In the genomic region with DNA sequence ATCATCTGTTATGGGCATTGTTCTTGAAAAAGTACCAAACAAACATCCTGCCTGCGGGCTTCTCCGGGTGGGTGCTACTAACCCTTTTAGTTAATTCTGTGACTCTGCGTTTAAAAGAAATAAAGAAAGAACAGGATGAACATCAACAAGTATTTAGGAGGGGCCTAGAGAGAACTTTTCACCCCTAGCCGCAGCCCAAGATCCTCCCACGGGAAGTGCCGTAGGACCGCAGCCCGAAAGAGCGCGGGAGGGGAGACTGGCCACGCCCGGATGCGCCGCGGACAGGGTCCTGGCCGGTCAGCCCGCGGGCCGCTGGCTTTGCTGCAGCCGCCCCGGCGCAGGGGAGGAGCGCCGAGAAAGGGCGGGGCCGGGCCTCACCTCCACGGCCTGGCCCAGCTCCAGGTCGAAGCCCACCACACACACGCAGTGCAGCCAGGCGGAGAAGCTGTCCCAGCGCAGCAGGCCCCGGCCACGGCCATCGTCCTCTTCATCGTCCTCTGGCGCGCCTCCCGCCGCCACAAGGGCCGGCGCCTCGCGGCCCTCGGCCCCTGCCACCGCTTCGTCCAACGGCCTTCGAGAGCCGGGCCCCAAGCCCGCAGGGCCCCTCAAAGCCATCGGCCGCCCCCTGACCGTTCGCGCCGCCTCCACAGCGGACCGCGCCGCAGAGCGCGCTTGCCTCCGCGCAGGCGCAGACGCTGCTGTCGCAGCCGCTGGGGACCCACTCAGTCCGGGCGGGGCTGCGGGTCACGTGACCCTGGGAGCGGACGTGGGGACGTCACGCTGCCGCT, we compare ENCODE assay signal across 7 cellular contexts. TPM values are rescaled to one million over a fixed set of nuclear protein-coding genes. Genes with fewer than 3 reads are reported as not detected.
DNase-seq lines count a peak whose midpoint lies in the region; ATAC-seq and TF ChIP-seq lines count a peak whose summit lies in the region.

A gene with protein sequence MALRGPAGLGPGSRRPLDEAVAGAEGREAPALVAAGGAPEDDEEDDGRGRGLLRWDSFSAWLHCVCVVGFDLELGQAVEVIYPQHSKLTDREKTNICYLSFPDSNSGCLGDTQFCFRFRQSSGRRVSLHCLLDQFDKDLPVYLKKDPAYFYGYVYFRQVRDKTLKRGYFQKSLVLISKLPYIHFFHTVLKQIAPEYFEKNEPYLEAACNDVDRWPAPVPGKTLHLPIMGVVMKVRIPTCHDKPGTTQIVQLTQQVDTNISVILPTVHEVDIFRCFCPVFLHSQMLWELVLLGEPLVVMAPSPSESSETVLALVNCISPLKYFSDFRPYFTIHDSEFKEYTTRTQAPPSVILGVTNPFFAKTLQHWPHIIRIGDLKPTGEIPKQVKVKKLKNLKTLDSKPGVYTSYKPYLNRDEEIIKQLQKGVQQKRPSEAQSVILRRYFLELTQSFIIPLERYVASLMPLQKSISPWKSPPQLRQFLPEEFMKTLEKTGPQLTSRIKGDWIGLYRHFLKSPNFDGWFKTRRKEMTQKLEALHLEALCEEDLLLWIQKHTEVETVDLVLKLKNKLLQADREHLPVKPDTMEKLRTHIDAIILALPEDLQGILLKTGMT (minus strand): TSS at position 674 of the 788 bp plus-strand sequence. CDS start 59 bp downstream, at position 615.

- H3K4me1 ChIP-seq in hepatocyte (ENCODE audit: insufficient read depth): no peaks in the 10 kb centered on the region

- ATAC-seq in GM18508 (IDR thresholded peaks at IDR 0.05; ENCODE audit: insufficient read depth, unreplicated experiment) (peak; percentile 48), HG02973 (IDR thresholded peaks at IDR 0.05; ENCODE audit: unreplicated experiment) (peak; percentile 71)

- H3K4me2 ChIP-seq in hepatocyte: peak within 1 kb of the TSS; percentile 94

- peak within 1 kb of the TSS; percentile 96 for H3K27ac ChIP-seq in hepatocyte

- H3K36me3 ChIP-seq in hepatocyte (replicated peaks; ENCODE audit: insufficient read depth, low read depth): no peaks in the 10 kb centered on the region

- WGBS in hepatocyte (ENCODE audit: low lambda C conversion rate, missing lambda C conversion rate): under 1% methylated on average over 74 of the region's 77 CpGs

- peak within 1 kb of the TSS; percentile 51 for H3K4me3 ChIP-seq in hepatocyte

- no peaks in the 10 kb centered on the region for H3K27me3 ChIP-seq in hepatocyte

- H4K20me1 ChIP-seq in hepatocyte (ENCODE audit: insufficient read depth, poor library complexity, severe bottlenecking): peaks cover 19% of the 10 kb centered on the region

- no peaks in the 10 kb centered on the region for H3K9me3 ChIP-seq in hepatocyte (ENCODE audit: low read depth)

- H2AFZ ChIP-seq in hepatocyte: peak within 1 kb of the TSS; percentile 80

- peak; percentile 84 to 92 for DNase-seq in NCI-H2081 (lab: John Stamatoyannopoulos, UW)
- DNase-seq in T-helper 9 cell: peak; percentile 93
- peak; percentile 98 for DNase-seq in astrocyte of the hippocampus (ENCODE audit: low read depth, low spot score)
- peak; percentile 97 for DNase-seq in hepatocyte (ENCODE audit: low spot score)
- peak; percentile 97 for DNase-seq in retina

- no peaks in the 10 kb centered on the region for H3K9me2 ChIP-seq in hepatocyte (replicated peaks; ENCODE audit: insufficient read depth)

- TF ChIP-seq CTCF in hepatocyte (IDR thresholded peaks at IDR 0.05; ENCODE audit: poor library complexity): no peak

- H3K79me2 ChIP-seq in hepatocyte: peaks cover 45% of the 10 kb centered on the region

RNA-seq across cellular contexts. Expression of the gene that starts here (rescaled TPM):
- 19.3 and 20.3 TPM in 2 replicates for total RNA-seq in hepatocyte
- polyA plus RNA-seq in hepatocyte: 6.3 and 8.1 TPM in 2 replicates

Comparison
In these comparisons a context has a peak if more than half of its experiments do, and no peak if none do; other contexts are left out.
1. Peak in every context shown above with its lines: DNase-seq, ATAC-seq, H3K4me3 ChIP-seq and H3K27ac ChIP-seq.